8 cellular contexts compared by ENCODE assay signal in genomic region chr9:89483592-89484474, GRCh38. TPM values are rescaled to one million over a fixed set of nuclear protein-coding genes. Genes with fewer than 3 reads are reported as not detected.
DNase-seq lines count a peak whose midpoint lies in the region; ATAC-seq and TF ChIP-seq lines count a peak whose summit lies in the region.

No MANE protein-coding gene starts in this region.

- TF ChIP-seq CTCF in GM13976 (IDR thresholded peaks at IDR 0.05; ENCODE audit: borderline replicate concordance, control extremely low read depth, extremely low read depth, insufficient read depth, missing control alignments) (no peak), chondrocyte (IDR thresholded peaks at IDR 0.05) (no peak)

- DNase-seq in GM13976 (ENCODE audit: low spot score), result peak; percentile 87
- peak; percentile 49 to 66 (median 60) for DNase-seq in T-helper 1 cell
- peak; percentile 93 for DNase-seq in chondrocyte (ENCODE audit: low spot score)
- DNase-seq in stimulated activated CD4-positive, alpha-beta T cell treated with anti-CD3 and anti-CD28 coated beads, TNF-alpha, amount 100 ng/mL, for 24 hours (ENCODE audit: low read depth in 3 of 3), result peak; percentile 51 to 70 (median 54)
- no peak for DNase-seq in medulla oblongata (ENCODE audit: extremely low spot score)
- DNase-seq in HuH-7.5 (ENCODE audit: low spot score), result no peak
- no peak for DNase-seq in COLO829 (ENCODE audit: low spot score)

- H3K36me3 Mint-ChIP-seq in chondrocyte (ENCODE audit: low read depth), result no peaks in the 10 kb centered on the region

- H3K4me3 Mint-ChIP-seq in chondrocyte (ENCODE audit: unreplicated experiment), result no peak overlapping the region

- in situ Hi-C loops in GM13976 (cut with MboI; ENCODE audit: low sequenced_read_pairs, unreplicated experiment), result no loop called here

- ATAC-seq in HG02610 (IDR thresholded peaks at IDR 0.05; ENCODE audit: unreplicated experiment), result peak; percentile 71

- H3K9me3 Mint-ChIP-seq in chondrocyte (ENCODE audit: low read depth), result peaks cover 6% of the 10 kb centered on the region

- no peaks in the 10 kb centered on the region for H3K27me3 Mint-ChIP-seq in chondrocyte (ENCODE audit: low read depth)

- no peak overlapping the region for H3K27ac Mint-ChIP-seq in chondrocyte (ENCODE audit: unreplicated experiment)

- no peaks in the 10 kb centered on the region for H3K4me1 Mint-ChIP-seq in chondrocyte (ENCODE audit: low read depth)

RNA-seq across cellular contexts. Expression of gene SEMA4D, which starts 14.1 kb away (rescaled TPM):
- 3.3 to 3.8 TPM (median 3.8 TPM) in 3 replicates for total RNA-seq in chondrocyte

Comparison
In these comparisons a context has a peak if more than half of its experiments do, and no peak if none do; other contexts are left out.
1. DNase-seq: peak in GM13976 (single experiment), T-helper 1 cell (5 of 5), chondrocyte (single experiment) and stimulated activated CD4-positive, alpha-beta T cell treated with anti-CD3 and anti-CD28 coated beads, TNF-alpha, amount 100 ng/mL, for 24 hours (3 of 3); none in medulla oblongata (single experiment), HuH-7.5 (single experiment) and COLO829 (single experiment).